ENCODE assay signal across 12 cellular contexts in genomic region chr4:76856183-76856969, GRCh38. TPM values are rescaled to one million over a fixed set of nuclear protein-coding genes. Genes with fewer than 3 reads are reported as not detected.
A peak's percentile ranks its signal among the peaks of the same experiment; 100 is the strongest.
DNase-seq lines count a peak whose midpoint lies in the region; ATAC-seq and TF ChIP-seq lines count a peak whose summit lies in the region.
"Had no signal": no experiment of that assay in that cellular context is flagged by ENCODE, and none has a peak within 500 bp of the region (broad histone marks: within the 10 kb centered on the region; RNA-seq: fewer than 3 reads in every experiment).

No MANE protein-coding gene starts in this region.

- 75 to 79% methylated on average over 2 of the region's 3 CpGs for WGBS in mesodermal cell (ENCODE audit: insufficient coverage in 2 of 2), 2 experiments

- peaks cover 4% of the 10 kb centered on the region for H3K9me3 ChIP-seq in mesodermal cell (ENCODE audit: control insufficient read depth, low read length)
- H3K9me3 ChIP-seq: SJSA1 had no signal

- no peaks in the 10 kb centered on the region for H3K36me3 ChIP-seq in brain microvascular endothelial cell (replicated peaks)
- H3K36me3 ChIP-seq in mesodermal cell (ENCODE audit: control insufficient read depth, insufficient read depth, low read length) = no peaks in the 10 kb centered on the region
- H3K36me3 ChIP-seq: SJSA1 had no signal

- H3K27ac ChIP-seq in brain microvascular endothelial cell (peak overlapping the region; percentile 42), mesodermal cell (ENCODE audit: low read depth, low read length, severe bottlenecking) (peak overlapping the region; percentile 6)
- H3K27ac ChIP-seq: SJSA1 had no signal

- CTCF ChIA-PET in AG04449 (lab: Yijun Ruan, JAX) = interaction anchor here (1.2 kb wide), 1 partner anchor 50 kb away, joined by 3 read pairs; no protein-coding TSS in a partner anchor

- no peak for ATAC-seq in HG03571 (IDR thresholded peaks at IDR 0.05; ENCODE audit: unreplicated experiment)

- TF ChIP-seq CTCF in AG04449 (IDR thresholded peaks at IDR 0.05; ENCODE audit: insufficient read depth, low read length, missing control alignments) = no peak
- TF ChIP-seq CTCF in brain microvascular endothelial cell (IDR thresholded peaks at IDR 0.05; ENCODE audit: low read depth, low read length, missing control alignments) = no peak

- H3K27me3 ChIP-seq in brain microvascular endothelial cell (replicated peaks) = no peaks in the 10 kb centered on the region
- H3K27me3 ChIP-seq: SJSA1 had no signal

- peaks cover 6% of the 10 kb centered on the region for H3K4me1 ChIP-seq in mesodermal cell (ENCODE audit: control insufficient read depth, insufficient read depth, low read length, poor library complexity, severe bottlenecking)
- H3K4me1 ChIP-seq: SJSA1 had no signal

- no peak overlapping the region for H3K4me3 ChIP-seq in AG04449 (ENCODE audit: low read depth, low read length)
- no peak overlapping the region for H3K4me3 ChIP-seq in brain microvascular endothelial cell (ENCODE audit: low read depth, low read length)
- no peak overlapping the region for H3K4me3 ChIP-seq in mesodermal cell (ENCODE audit: extremely low read depth, insufficient read depth, low read length, poor library complexity, severe bottlenecking)
- H3K4me3 ChIP-seq: SJSA1 had no signal

- peak; percentile 23 for DNase-seq in AG04449 (ENCODE audit: low read depth, low spot score)
- peak; percentile 79 for DNase-seq in HT-29 (ENCODE audit: low spot score)
- peak; percentile 37 for DNase-seq in brain microvascular endothelial cell
- no peak for DNase-seq in activated T-cell treated with anti-CD3 and anti-CD28 coated beads, Interleukin-2, amount 50 U/mL, for 48 hours
- DNase-seq in NCI-H1417 treated with DMSO at 0.1 percent for 48 hours (lab: John Stamatoyannopoulos, UW) = no peak
- no peak for DNase-seq in NCI-H2107 (lab: John Stamatoyannopoulos, UW)
- DNase-seq: DND-41; effector CD8-positive, alpha-beta T cell; Kasumi-1 had no signal

- in situ Hi-C loops in brain microvascular endothelial cell (cut with HindIII; ENCODE audit: low pct_ligation_motif_present, low sequenced_read_pairs) = no loop called here

- POLR2A ChIA-PET in AG04449 (lab: Yijun Ruan, JAX) = no interaction called here

RNA-seq across cellular contexts. Expression of gene SOWAHB, which starts 41.6 kb away (rescaled TPM):
- 48.2 and 50.8 TPM in 2 replicates for total RNA-seq in HT-29 (2014; rRNA removed; shearing (Covaris generic))
- 0.41 TPM for polyA plus RNA-seq in mesodermal cell (2013, experiment 1 of 2)
- polyA plus RNA-seq in mesodermal cell (2013, experiment 2 of 2) = 0.35 TPM
- total RNA-seq: SJSA1 had no signal

Comparison
In these comparisons a context has a peak if more than half of its experiments do, and no peak if none do; other contexts are left out.
1. DNase-seq: peak in AG04449 (single experiment), HT-29 (single experiment) and brain microvascular endothelial cell (single experiment); none in activated T-cell treated with anti-CD3 and anti-CD28 coated beads, Interleukin-2, amount 50 U/mL, for 48 hours (0 of 2), NCI-H1417 treated with DMSO at 0.1 percent for 48 hours (single experiment) and NCI-H2107 (single experiment).